In genomic region chr1:200980873-200981272, GRCh38 we compare ENCODE assay signal across 15 cellular contexts. TPM values are rescaled to one million over a fixed set of nuclear protein-coding genes. Genes with fewer than 3 reads are reported as not detected.
DNase-seq lines count a peak whose midpoint lies in the region; ATAC-seq and TF ChIP-seq lines count a peak whose summit lies in the region.
"Had no signal": no experiment of that assay in that cellular context is flagged by ENCODE, and none has a peak within 500 bp of the region (broad histone marks: within the 10 kb centered on the region; RNA-seq: fewer than 3 reads in every experiment).

No MANE protein-coding gene starts in this region.

- H3K4me1 Mint-ChIP-seq in CD4-positive, CD25-positive, alpha-beta regulatory T cell: no peaks in the 10 kb centered on the region
- H3K4me1 Mint-ChIP-seq in IgD-negative memory B cell: peaks cover 0 to 1% (median 0%) of the 10 kb centered on the region in 3 donors
- H3K4me1 Mint-ChIP-seq in stimulated activated effector memory CD8-positive, alpha-beta T cell treated with anti-CD3 and anti-CD28 coated beads, Interleukin-12 subunit alpha, Interleukin-12 subunit beta, amount 100 ng/mL, for 72 hours: no peaks in the 10 kb centered on the region
- no peaks in the 10 kb centered on the region for H3K4me1 Mint-ChIP-seq in neural progenitor cell
- no peaks in the 10 kb centered on the region for H3K4me1 Mint-ChIP-seq in activated CD4-positive, alpha-beta T cell treated with anti-CD3 and anti-CD28 coated beads, Interleukin-2, amount 10 ng/mL, durations not matched to agents 24 days and 14 days

- peaks cover 78% of the 10 kb centered on the region for H3K36me3 ChIP-seq in CD4-positive, CD25-positive, alpha-beta regulatory T cell (ENCODE audit: control insufficient read depth, insufficient read depth, low read length)
- no peaks in the 10 kb centered on the region for H3K36me3 ChIP-seq in osteoblast (ENCODE audit: insufficient read depth, low read length)
- no peaks in the 10 kb centered on the region for H3K36me3 ChIP-seq in neural progenitor cell

- no peak overlapping the region for H3K4me3 ChIP-seq in CD4-positive, CD25-positive, alpha-beta regulatory T cell (ENCODE audit: low read depth, low read length)
- H3K4me3 ChIP-seq in osteoblast (ENCODE audit: insufficient read depth, low read length) (no peak overlapping the region), neural progenitor cell (no peak overlapping the region)
- H3K4me3 ChIP-seq: GM23248 had no signal

- H4K20me1 ChIP-seq in osteoblast (ENCODE audit: insufficient read depth, low read length) (no peaks in the 10 kb centered on the region), neural progenitor cell (ENCODE audit: low read depth) (no peaks in the 10 kb centered on the region)

- intact Hi-C loops in activated CD4-positive, alpha-beta T cell treated with anti-CD3 and anti-CD28 coated beads, Interleukin-2, amount 10 ng/mL, durations not matched to agents 24 days and 14 days (cut with micrococcal nuclease): no loop called here

- no peak overlapping the region for H3K4me2 ChIP-seq in osteoblast (ENCODE audit: insufficient read depth, low read length)
- no peak overlapping the region for H3K4me2 ChIP-seq in neural progenitor cell

- no peaks in the 10 kb centered on the region for H3K9me3 Mint-ChIP-seq in CD4-positive, CD25-positive, alpha-beta regulatory T cell
- H3K9me3 Mint-ChIP-seq in IgD-negative memory B cell (no peaks in the 10 kb centered on the region), neural progenitor cell (peaks cover 10% of the 10 kb centered on the region)
- H3K9me3 Mint-ChIP-seq in stimulated activated effector memory CD8-positive, alpha-beta T cell treated with anti-CD3 and anti-CD28 coated beads, Interleukin-12 subunit alpha, Interleukin-12 subunit beta, amount 100 ng/mL, for 72 hours: no peaks in the 10 kb centered on the region
- H3K9me3 Mint-ChIP-seq in activated CD4-positive, alpha-beta T cell treated with anti-CD3 and anti-CD28 coated beads, Interleukin-2, amount 10 ng/mL, durations not matched to agents 24 days and 14 days: no peaks in the 10 kb centered on the region
- H3K9me3 Mint-ChIP-seq: CD8-positive, alpha-beta T cell had no signal

- H3K9ac ChIP-seq in neural progenitor cell: no peak overlapping the region
- H3K9ac ChIP-seq: GM23248 had no signal

- no peaks in the 10 kb centered on the region for H3K4me1 ChIP-seq in CD4-positive, CD25-positive, alpha-beta regulatory T cell (ENCODE audit: control insufficient read depth, insufficient read depth, low read length, poor library complexity, severe bottlenecking)
- no peaks in the 10 kb centered on the region for H3K4me1 ChIP-seq in osteoblast (ENCODE audit: insufficient read depth, low read length)
- H3K4me1 ChIP-seq in neural progenitor cell: no peaks in the 10 kb centered on the region
- H3K4me1 ChIP-seq: Caco-2 had no signal

- ATAC-seq in CD4-positive, CD25-positive, alpha-beta regulatory T cell (ENCODE audit: low read depth in 2 of 2): no peak
- ATAC-seq in stimulated activated effector memory CD8-positive, alpha-beta T cell treated with anti-CD3 and anti-CD28 coated beads, Interleukin-12 subunit alpha, Interleukin-12 subunit beta, amount 100 ng/mL, for 72 hours: no peak
- ATAC-seq: CD8-positive, alpha-beta T cell had no signal

- TF ChIP-seq CTCF in osteoblast (IDR thresholded peaks at IDR 0.05; ENCODE audit: extremely low read depth, low read depth, low read length) (no peak), neural progenitor cell (IDR thresholded peaks at IDR 0.05) (no peak)

- no peaks in the 10 kb centered on the region for H3K27me3 ChIP-seq in CD4-positive, CD25-positive, alpha-beta regulatory T cell (ENCODE audit: control insufficient read depth, insufficient read depth, low read length)
- H3K27me3 ChIP-seq in osteoblast (ENCODE audit: insufficient read depth, low read length): no peaks in the 10 kb centered on the region
- no peaks in the 10 kb centered on the region for H3K27me3 ChIP-seq in neural progenitor cell

- no peaks in the 10 kb centered on the region for H3K27me3 Mint-ChIP-seq in CD4-positive, CD25-positive, alpha-beta regulatory T cell
- no peaks in the 10 kb centered on the region for H3K27me3 Mint-ChIP-seq in IgD-negative memory B cell
- H3K27me3 Mint-ChIP-seq in neural progenitor cell (ENCODE audit: insufficient read depth, low read depth): peaks cover 10% of the 10 kb centered on the region
- H3K27me3 Mint-ChIP-seq in activated CD4-positive, alpha-beta T cell treated with anti-CD3 and anti-CD28 coated beads, Interleukin-2, amount 10 ng/mL, durations not matched to agents 24 days and 14 days: no peaks in the 10 kb centered on the region

- peaks cover 47% of the 10 kb centered on the region for H3K36me3 Mint-ChIP-seq in CD4-positive, CD25-positive, alpha-beta regulatory T cell
- H3K36me3 Mint-ChIP-seq in IgD-negative memory B cell (peaks cover 11% of the 10 kb centered on the region), neural progenitor cell (peaks cover 19% of the 10 kb centered on the region)
- H3K36me3 Mint-ChIP-seq in stimulated activated effector memory CD8-positive, alpha-beta T cell treated with anti-CD3 and anti-CD28 coated beads, Interleukin-12 subunit alpha, Interleukin-12 subunit beta, amount 100 ng/mL, for 72 hours: peaks cover 100% of the 10 kb centered on the region
- peaks cover 64% of the 10 kb centered on the region for H3K36me3 Mint-ChIP-seq in activated CD4-positive, alpha-beta T cell treated with anti-CD3 and anti-CD28 coated beads, Interleukin-2, amount 10 ng/mL, durations not matched to agents 24 days and 14 days (ENCODE audit: low read depth)

- peak overlapping the region; percentile 9 to 39 (median 24) for H3K27ac Mint-ChIP-seq in CD4-positive, CD25-positive, alpha-beta regulatory T cell
- peak overlapping the region in 2 of 3 donors; percentile 31 to 52 for H3K27ac Mint-ChIP-seq in IgD-negative memory B cell
- peak overlapping the region; percentile 82 for H3K27ac Mint-ChIP-seq in stimulated activated effector memory CD8-positive, alpha-beta T cell treated with anti-CD3 and anti-CD28 coated beads, Interleukin-12 subunit alpha, Interleukin-12 subunit beta, amount 100 ng/mL, for 72 hours
- H3K27ac Mint-ChIP-seq in neural progenitor cell: no peak overlapping the region
- no peak overlapping the region for H3K27ac Mint-ChIP-seq in activated CD4-positive, alpha-beta T cell treated with anti-CD3 and anti-CD28 coated beads, Interleukin-2, amount 10 ng/mL, durations not matched to agents 24 days and 14 days

- H3K27ac ChIP-seq in CD4-positive, CD25-positive, alpha-beta regulatory T cell (ENCODE audit: insufficient read depth, low read length, poor library complexity, severe bottlenecking): no peak overlapping the region
- H3K27ac ChIP-seq in osteoblast (ENCODE audit: low read depth, low read length) (no peak overlapping the region), neural progenitor cell (no peak overlapping the region)
- H3K27ac ChIP-seq: GM23248 had no signal

- DNase-seq in CD4-positive, CD25-positive, alpha-beta regulatory T cell: no peak
- peak; percentile 21 for DNase-seq in osteoblast (ENCODE audit: insufficient read length, low spot score, missing footprints)
- DNase-seq in stimulated activated effector memory CD8-positive, alpha-beta T cell treated with anti-CD3 and anti-CD28 coated beads, Interleukin-12 subunit alpha, Interleukin-12 subunit beta, amount 100 ng/mL, for 72 hours (ENCODE audit: low spot score in 2 of 2): no peak
- DNase-seq in neural progenitor cell (ENCODE audit: low spot score): no peak
- no peak for DNase-seq in activated CD4-positive, alpha-beta T cell treated with anti-CD3 and anti-CD28 coated beads, Interleukin-2, amount 10 ng/mL, durations not matched to agents 24 days and 14 days
- DNase-seq in activated CD4-positive, alpha-beta T cell treated with anti-CD3 and anti-CD28 coated beads, Interleukin-2, amount 50 U/mL, for 1 hour: no peak
- DNase-seq: C1 segment of cervical spinal cord; Caco-2; CD8-positive, alpha-beta T cell; DMS153; DND-41; GM23248; H7; HCEC 1CT had no signal

- H3K79me2 ChIP-seq in osteoblast (ENCODE audit: insufficient read depth, low read length) (no peaks in the 10 kb centered on the region), neural progenitor cell (ENCODE audit: low read depth) (no peaks in the 10 kb centered on the region)

- H2AFZ ChIP-seq in osteoblast (ENCODE audit: low read length) (no peak overlapping the region), neural progenitor cell (replicated peaks) (no peak overlapping the region)
- H2AFZ ChIP-seq: GM23248 had no signal

- peaks cover 0 to 1% of the 10 kb centered on the region in 2 experiments for H3K9me3 ChIP-seq in CD4-positive, CD25-positive, alpha-beta regulatory T cell (ENCODE audit: control insufficient read depth in 2 of 2, low read length in 2 of 2)
- no peaks in the 10 kb centered on the region for H3K9me3 ChIP-seq in osteoblast (ENCODE audit: low read depth, low read length)
- H3K9me3 ChIP-seq in neural progenitor cell (ENCODE audit: low read depth): no peaks in the 10 kb centered on the region
- H3K9me3 ChIP-seq: Caco-2 had no signal

- no peak overlapping the region for H3K4me3 Mint-ChIP-seq in CD4-positive, CD25-positive, alpha-beta regulatory T cell
- H3K4me3 Mint-ChIP-seq in IgD-negative memory B cell: no peak overlapping the region
- no peak overlapping the region for H3K4me3 Mint-ChIP-seq in stimulated activated effector memory CD8-positive, alpha-beta T cell treated with anti-CD3 and anti-CD28 coated beads, Interleukin-12 subunit alpha, Interleukin-12 subunit beta, amount 100 ng/mL, for 72 hours
- no peak overlapping the region for H3K4me3 Mint-ChIP-seq in neural progenitor cell
- no peak overlapping the region for H3K4me3 Mint-ChIP-seq in activated CD4-positive, alpha-beta T cell treated with anti-CD3 and anti-CD28 coated beads, Interleukin-2, amount 10 ng/mL, durations not matched to agents 24 days and 14 days
- H3K4me3 Mint-ChIP-seq: CD8-positive, alpha-beta T cell had no signal

- no peaks in the 10 kb centered on the region for H3F3A ChIP-seq in neural progenitor cell (ENCODE audit: low read depth)

RNA-seq across cellular contexts. Expression of gene KIF21B, which starts 42.6 kb away (rescaled TPM):
- total RNA-seq in CD4-positive, CD25-positive, alpha-beta regulatory T cell: 96.9 TPM
- polyA plus RNA-seq in CD4-positive, CD25-positive, alpha-beta regulatory T cell: 1 to 10 TPM; 2.3 to 3.5 (median 3.0) TPM
- polyA plus RNA-seq in IgD-negative memory B cell: 5.6 TPM
- total RNA-seq in osteoblast (under 0.01 TPM in 2 replicates), neural progenitor cell (ENCODE audit: low replicate concordance) (6.4 and 15.6 TPM in 2 replicates)
- 48.3 and 49.3 TPM in 2 replicates for total RNA-seq in activated CD4-positive, alpha-beta T cell treated with anti-CD3 and anti-CD28 coated beads, Interleukin-2, amount 10 ng/mL, durations not matched to agents 24 days and 14 days
- total RNA-seq: GM23248 had no signal

Comparison
In these comparisons a context has a peak if more than half of its experiments do, and no peak if none do; other contexts are left out.
1. H3K27ac Mint-ChIP-seq: peak in CD4-positive, CD25-positive, alpha-beta regulatory T cell (3 of 3), IgD-negative memory B cell (2 of 3) and stimulated activated effector memory CD8-positive, alpha-beta T cell treated with anti-CD3 and anti-CD28 coated beads, Interleukin-12 subunit alpha, Interleukin-12 subunit beta, amount 100 ng/mL, for 72 hours (single experiment); none in neural progenitor cell (single experiment) and activated CD4-positive, alpha-beta T cell treated with anti-CD3 and anti-CD28 coated beads, Interleukin-2, amount 10 ng/mL, durations not matched to agents 24 days and 14 days (single experiment).